20 cellular contexts compared by ENCODE assay signal in the genomic region with DNA sequence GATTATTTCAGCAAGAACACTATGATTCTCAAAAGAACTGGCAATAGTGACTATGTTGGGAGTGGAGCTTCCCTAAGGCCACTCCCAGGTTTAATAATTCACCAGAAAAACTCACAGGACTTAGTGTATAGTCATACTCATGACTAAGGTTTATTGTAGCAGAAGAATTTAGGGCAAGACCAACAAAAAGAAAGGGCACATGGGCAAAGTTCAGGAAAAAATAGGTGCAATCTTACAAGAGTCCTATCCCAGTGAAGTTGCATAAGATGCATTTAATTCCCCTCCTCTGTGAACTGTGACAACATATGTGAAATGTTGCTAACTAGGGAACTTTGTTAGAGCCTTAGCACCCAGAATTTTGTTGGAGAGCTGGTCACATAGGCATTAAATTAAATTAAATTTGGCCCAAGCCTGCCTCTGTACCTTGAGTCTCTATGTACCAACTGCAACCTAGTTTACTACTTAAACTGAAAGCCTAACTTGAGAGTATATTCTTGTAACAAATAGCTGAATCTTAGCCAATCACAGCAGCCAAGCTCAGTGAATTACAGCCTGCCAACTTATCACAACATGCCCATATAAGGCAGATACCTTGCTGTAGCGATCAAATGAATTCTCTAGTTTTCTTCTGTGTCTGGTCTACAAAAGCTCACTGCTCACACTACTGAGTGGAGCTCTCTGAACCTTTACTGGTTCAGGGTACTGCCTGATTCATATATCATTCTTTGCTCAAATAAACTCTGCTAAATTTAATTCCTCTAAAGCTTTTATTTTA.
A peak's percentile ranks its signal among the peaks of the same experiment; 100 is the strongest.
DNase-seq lines count a peak whose midpoint lies in the region; ATAC-seq, FAIRE-seq and TF ChIP-seq lines count a peak whose summit lies in the region.
"Had no signal": no experiment of that assay in that cellular context is flagged by ENCODE, and none has a peak within 500 bp of the region (broad histone marks: within the 10 kb centered on the region; RNA-seq: fewer than 3 reads in every experiment).

No MANE protein-coding gene starts in this region.

- ATAC-seq in GM18873 (IDR thresholded peaks at IDR 0.05; ENCODE audit: low FRiP score, unreplicated experiment) (no peak), GM19467 (IDR thresholded peaks at IDR 0.05; ENCODE audit: unreplicated experiment) (no peak)
- ATAC-seq: activated T-cell treated with anti-CD3 and anti-CD28 coated beads, Interleukin-2, amount 50 U/mL, for 72 hours; heart right ventricle had no signal

- no peak overlapping the region for H2AFZ ChIP-seq in hepatocyte
- H2AFZ ChIP-seq: neural progenitor cell had no signal

- no peaks in the 10 kb centered on the region for H4K20me1 ChIP-seq in hepatocyte (ENCODE audit: insufficient read depth, poor library complexity, severe bottlenecking)

- 96% methylated on average over 1 of the region's 1 CpG for WGBS in hepatocyte (ENCODE audit: low lambda C conversion rate, missing lambda C conversion rate)

- no peaks in the 10 kb centered on the region for H3K79me2 ChIP-seq in hepatocyte

- DNase-seq in HS-5 (ENCODE audit: low read depth) (peak; percentile 54), bronchial epithelial cell (ENCODE audit: low read depth) (peak; percentile 86), hepatocyte (ENCODE audit: low spot score) (peak; percentile 73), stromal cell of bone marrow (ENCODE audit: low read depth) (peak; percentile 22), hypothalamus (lab: John Stamatoyannopoulos, UW) (no peak), GOT3 (lab: John Stamatoyannopoulos, UW) (no peak)
- DNase-seq: activated CD4-positive, alpha-beta T cell treated with anti-CD3 and anti-CD28 coated beads, Interleukin-2, amount 10 ng/mL, durations not matched to agents 7 days and 5 days; activated T-cell treated with anti-CD3 and anti-CD28 coated beads, Interleukin-2, amount 50 U/mL, for 72 hours; anterior cingulate cortex; CD8-positive, alpha-beta memory T cell; dorsolateral prefrontal cortex; heart right ventricle; IMR-90; NCI-H1105 treated with DMSO at 0.1 percent for 48 hours; NCI-H446 treated with DMSO at 0.1 percent for 48 hours; stomach had no signal

- H3K4me3 ChIP-seq in bronchial epithelial cell (ENCODE audit: low read depth, low read length) (no peak overlapping the region), hepatocyte (no peak overlapping the region)
- H3K4me3 ChIP-seq: dorsolateral prefrontal cortex, heart right ventricle, neural progenitor cell, smooth muscle cell, stomach had no signal

- H3K9me3 ChIP-seq in hepatocyte (ENCODE audit: low read depth) = peaks cover 7% of the 10 kb centered on the region

- H3K4me1 ChIP-seq in hepatocyte (ENCODE audit: insufficient read depth) = peaks cover 7% of the 10 kb centered on the region
- H3K4me1 ChIP-seq: heart right ventricle, neural progenitor cell had no signal

- H3K9me2 ChIP-seq in hepatocyte (replicated peaks; ENCODE audit: insufficient read depth) = no peaks in the 10 kb centered on the region

- H3K27me3 ChIP-seq in bronchial epithelial cell (ENCODE audit: control insufficient read depth, insufficient read depth, low read length) (no peaks in the 10 kb centered on the region), hepatocyte (no peaks in the 10 kb centered on the region)
- H3K27me3 ChIP-seq: heart right ventricle, neural progenitor cell, stomach had no signal

- no peak for TF ChIP-seq CTCF in bronchial epithelial cell (IDR thresholded peaks at IDR 0.05; ENCODE audit: insufficient read depth, low read length, severe bottlenecking)
- no peak for TF ChIP-seq CTCF in hepatocyte (IDR thresholded peaks at IDR 0.05; ENCODE audit: poor library complexity)

- no peak for FAIRE-seq in bronchial epithelial cell (lab: Jason Lieb, UNC)

- H3K4me2 ChIP-seq in hepatocyte = peak overlapping the region; percentile 40
- H3K4me2 ChIP-seq: neural progenitor cell, smooth muscle cell had no signal

- H3K36me3 ChIP-seq in bronchial epithelial cell (ENCODE audit: control insufficient read depth, insufficient read depth, low read length) = no peaks in the 10 kb centered on the region
- H3K36me3 ChIP-seq in hepatocyte (replicated peaks; ENCODE audit: insufficient read depth, low read depth) = no peaks in the 10 kb centered on the region
- H3K36me3 ChIP-seq: heart right ventricle, neural progenitor cell, stomach had no signal

- peak overlapping the region; percentile 93 for H3K27ac ChIP-seq in hepatocyte
- H3K27ac ChIP-seq: dorsolateral prefrontal cortex, heart right ventricle, neural progenitor cell, stomach had no signal

Comparison
In these comparisons a context has a peak if more than half of its experiments do, and no peak if none do; other contexts are left out.
1. DNase-seq: peak in HS-5 (single experiment), bronchial epithelial cell (single experiment), hepatocyte (single experiment) and stromal cell of bone marrow (single experiment); none in hypothalamus (0 of 51) and GOT3 (single experiment).